Comparison of ENCODE assay signal across 8 cellular contexts in the genomic region with DNA sequence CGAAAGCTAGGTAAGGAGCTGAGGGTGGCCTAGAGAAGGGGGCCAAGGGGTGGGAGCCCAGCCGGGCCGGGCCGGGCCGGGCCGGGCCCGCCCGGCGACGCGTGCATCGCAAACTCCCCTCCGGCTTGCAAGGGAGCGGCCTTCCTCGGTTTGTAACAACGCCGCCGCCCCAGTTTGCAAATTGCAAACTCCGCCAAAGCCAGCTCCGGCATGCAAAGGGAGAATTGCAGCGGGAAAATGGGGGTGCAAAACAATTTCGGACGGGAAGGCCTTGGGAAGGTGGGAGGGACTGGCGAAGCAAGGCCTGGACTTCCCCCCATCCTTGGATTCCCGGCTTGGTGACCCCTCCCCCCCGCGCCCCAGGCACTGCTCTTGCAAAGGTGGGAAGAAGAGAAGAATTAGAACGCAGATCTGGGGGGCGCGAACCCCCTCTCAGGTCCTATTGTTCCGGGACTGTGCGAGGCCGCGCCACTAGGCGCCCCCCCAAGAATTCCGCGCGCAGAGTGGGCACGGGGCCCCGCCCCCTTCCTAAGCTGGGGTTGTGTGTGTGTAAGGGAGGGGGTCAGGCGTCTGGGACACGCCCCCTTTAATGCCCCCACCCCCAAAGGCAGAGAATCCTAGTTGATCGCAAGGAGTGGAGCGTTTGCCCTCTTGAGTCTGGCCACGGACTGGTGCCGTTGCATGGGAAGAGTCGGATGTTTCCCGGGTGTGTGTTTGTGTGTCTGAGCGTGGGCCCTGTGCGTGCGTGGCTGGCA. TPM values are rescaled to one million over a fixed set of nuclear protein-coding genes. Genes with fewer than 3 reads are reported as not detected.
A peak's percentile ranks its signal among the peaks of the same experiment; 100 is the strongest.
DNase-seq lines count a peak whose midpoint lies in the region; ATAC-seq and TF ChIP-seq lines count a peak whose summit lies in the region.

No MANE protein-coding gene starts in this region.

- peak; percentile 76 for DNase-seq in DND-41
- DNase-seq in T-helper 22 cell (ENCODE audit: low read depth): peak; percentile 39
- peak; percentile 29 for DNase-seq in central memory CD4-positive, alpha-beta T cell
- DNase-seq in left colon: peak; percentile 65 to 72
- DNase-seq in stimulated activated CD4-positive, alpha-beta T cell treated with anti-CD3 and anti-CD28 coated beads, Interleukin-4, amount 100 ng/mL, for 4 hours: peak; percentile 30 to 40

- intact Hi-C loops in left colon (cut with DNase I, micrococcal nuclease): loop anchor here in 1 of 2 donors (5.0 kb wide), 1 partner anchor 45 kb away; no protein-coding TSS in a partner anchor

- ATAC-seq in DND-41 (ENCODE audit: insufficient read depth, low read depth) (no peak), left colon (peak; percentile 5), GM21447 (IDR thresholded peaks at IDR 0.05; ENCODE audit: unreplicated experiment) (no peak), GM19455 (IDR thresholded peaks at IDR 0.05; ENCODE audit: unreplicated experiment) (no peak)

- TF ChIP-seq RAD21 in Ishikawa (IDR thresholded peaks at IDR 0.05; ENCODE audit: low read depth): no peak

- no peaks in the 10 kb centered on the region for H3K27me3 ChIP-seq in DND-41 (ENCODE audit: insufficient read depth, low read length, poor library complexity)

- H3K4me1 ChIP-seq in DND-41 (ENCODE audit: insufficient read depth, low read length): peaks cover 23% of the 10 kb centered on the region

- H3K9ac ChIP-seq in DND-41 (ENCODE audit: low read depth, low read length): peak overlapping the region; percentile 90

- H3K4me2 ChIP-seq in DND-41 (ENCODE audit: insufficient read depth, low read length): peak overlapping the region; percentile 90

- peaks cover 42% of the 10 kb centered on the region for H3K36me3 ChIP-seq in DND-41 (ENCODE audit: insufficient read depth, low read length)

- H3K79me2 ChIP-seq in DND-41 (ENCODE audit: insufficient read depth, low read length): peaks cover 53% of the 10 kb centered on the region

- H3K27ac ChIP-seq in DND-41 (ENCODE audit: low read length): peak overlapping the region; percentile 93

- H2AFZ ChIP-seq in DND-41 (ENCODE audit: low read depth, low read length): peak overlapping the region; percentile 78

- no peak for TF ChIP-seq CTCF in DND-41 (IDR thresholded peaks at IDR 0.05; ENCODE audit: borderline replicate concordance, extremely low read depth, low read length, poor library complexity, severe bottlenecking)

- peak overlapping the region; percentile 97 to 100 for H3K4me3 ChIP-seq in DND-41 (ENCODE audit: low read depth in 1 of 2, low read length in 2 of 2)

- no peak for TF ChIP-seq EP300 in Ishikawa (IDR thresholded peaks at IDR 0.05; ENCODE audit: borderline replicate concordance)

- no peaks in the 10 kb centered on the region for H3K9me3 ChIP-seq in DND-41 (ENCODE audit: insufficient read depth, low read length, severe bottlenecking)

- peaks cover 44% of the 10 kb centered on the region for H4K20me1 ChIP-seq in DND-41 (ENCODE audit: insufficient read depth, low read length)

TF ChIP-seq in Ishikawa, 13 proteins besides CTCF, POLR2A, EP300 and RAD21:
- TF ChIP-seq YY1 (IDR thresholded peaks at IDR 0.05; ENCODE audit: low read depth) (no peak), CREB1 (IDR thresholded peaks at IDR 0.05; ENCODE audit: low read depth) (no peak), CEBPB (IDR thresholded peaks at IDR 0.05) (no peak), ZBTB7A (IDR thresholded peaks at IDR 0.05; ENCODE audit: low read depth) (0 out of 2 replicates have a peak, but pooled peaks have one; percentile 13)

RNA-seq across cellular contexts. Expression of a gene that starts 0.9 kb away (rescaled TPM):
- total RNA-seq in left colon: 10 to 100 TPM; 20.5 to 26.4 TPM

RNA-seq across cellular contexts. Expression of a gene that starts 10.8 kb away (rescaled TPM):
- 10 to 100 TPM; 22.4 to 26.1 TPM for total RNA-seq in left colon

RNA-seq across cellular contexts. Expression of a gene that starts 11.6 kb away (rescaled TPM):
- total RNA-seq in left colon: 10 to 100 TPM; 62.8 to 66.4 TPM

RNA-seq across cellular contexts. Expression of a gene that starts 48.0 kb away (rescaled TPM):
- total RNA-seq in left colon: 10 to 100 TPM; 41.7 to 76.6 TPM

RNA-seq across cellular contexts. Expression of a gene that starts 50.1 kb away (rescaled TPM):
- 10 to 100 TPM; 60.9 to 62.7 TPM for total RNA-seq in left colon
